8 cellular contexts compared by ENCODE assay signal in the genomic region with DNA sequence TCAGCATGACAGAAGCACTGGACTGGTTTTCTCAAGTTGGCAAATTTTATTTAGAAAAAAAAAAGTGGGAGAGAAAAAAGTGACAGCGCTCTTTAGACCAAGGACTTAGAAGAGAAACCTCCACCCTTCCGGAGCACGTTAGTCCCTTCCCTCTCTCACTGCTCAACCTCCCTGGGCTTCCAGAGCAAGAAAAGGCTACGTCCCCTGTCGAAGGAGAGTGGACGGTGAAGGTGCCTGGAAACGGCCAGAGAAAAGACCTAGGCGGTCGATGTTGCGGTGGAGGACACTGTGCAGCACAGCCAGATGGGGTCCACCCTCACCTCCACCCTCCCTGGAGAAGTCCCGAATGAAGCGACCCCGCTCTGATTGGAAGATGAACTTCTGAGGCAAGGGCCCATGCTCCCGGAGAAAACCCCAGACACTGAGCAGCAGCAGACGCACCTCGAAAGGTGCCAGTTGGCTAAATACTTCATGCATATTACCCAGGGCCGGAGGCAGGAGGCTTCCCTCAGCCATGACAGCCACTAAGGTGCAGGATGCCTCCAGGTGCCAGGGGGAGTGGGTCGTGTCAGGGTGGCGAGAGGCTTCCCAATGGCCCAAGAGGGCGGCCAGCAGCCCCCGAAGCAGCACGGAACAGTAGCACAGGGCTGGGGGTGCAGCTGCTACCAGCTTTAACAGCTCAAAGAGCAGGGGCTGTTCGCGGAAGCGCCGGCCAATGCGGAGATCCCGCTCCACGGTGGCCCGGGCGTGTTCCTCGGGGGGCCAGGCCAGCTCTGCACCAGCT. TPM values are rescaled to one million over a fixed set of nuclear protein-coding genes. Genes with fewer than 3 reads are reported as not detected.
DNase-seq lines count a peak whose midpoint lies in the region; ATAC-seq and TF ChIP-seq lines count a peak whose summit lies in the region.

No MANE protein-coding gene starts in this region.

- H3K27me3 Mint-ChIP-seq in Calu3 (ENCODE audit: unreplicated experiment) (no peaks in the 10 kb centered on the region), endothelial cell (ENCODE audit: unreplicated experiment) (peaks cover 14% of the 10 kb centered on the region), osteocyte (ENCODE audit: unreplicated experiment) (no peaks in the 10 kb centered on the region)

- H3K4me3 Mint-ChIP-seq in Calu3 (ENCODE audit: low read depth, unreplicated experiment) (peak overlapping the region; percentile 93), endothelial cell (ENCODE audit: unreplicated experiment) (peak overlapping the region; percentile 99), osteocyte (ENCODE audit: unreplicated experiment) (peak overlapping the region; percentile 97)

- H3K27ac Mint-ChIP-seq in Calu3 (ENCODE audit: unreplicated experiment) (peak overlapping the region; percentile 91), endothelial cell (ENCODE audit: unreplicated experiment) (peak overlapping the region; percentile 97), osteocyte (ENCODE audit: unreplicated experiment) (peak overlapping the region; percentile 93)

- H3K9me3 Mint-ChIP-seq in Calu3 (ENCODE audit: low read depth, unreplicated experiment) (no peaks in the 10 kb centered on the region), endothelial cell (ENCODE audit: unreplicated experiment) (no peaks in the 10 kb centered on the region), osteocyte (ENCODE audit: unreplicated experiment) (no peaks in the 10 kb centered on the region)

- peaks cover 46% of the 10 kb centered on the region for H3K36me3 Mint-ChIP-seq in Calu3 (ENCODE audit: insufficient read depth, unreplicated experiment)
- peaks cover 34% of the 10 kb centered on the region for H3K36me3 Mint-ChIP-seq in endothelial cell (ENCODE audit: low read depth, unreplicated experiment)
- H3K36me3 Mint-ChIP-seq in osteocyte (ENCODE audit: unreplicated experiment), result peaks cover 7% of the 10 kb centered on the region

- TF ChIP-seq CTCF in Calu3 (IDR thresholded peaks at IDR 0.05; ENCODE audit: unreplicated experiment) (no peak), endothelial cell (IDR thresholded peaks at IDR 0.05; ENCODE audit: unreplicated experiment) (no peak), osteocyte (IDR thresholded peaks at IDR 0.05) (no peak)

- DNase-seq in Calu3, result no peak
- peak; percentile 51 for DNase-seq in NCI-H69 (lab: John Stamatoyannopoulos, UW)
- no peak for DNase-seq in endothelial cell (ENCODE audit: low spot score)
- DNase-seq in osteocyte (ENCODE audit: extremely low spot score, unreplicated experiment), result no peak
- no peak for DNase-seq in OCI-M1 (lab: John Stamatoyannopoulos, UW)
- DNase-seq in inferior parietal cortex (ENCODE audit: extremely low spot score), result no peak

- intact Hi-C loops in Calu3 (cut with micrococcal nuclease; ENCODE audit: unreplicated experiment), result loop anchor here (1.0 kb wide), 1 partner anchor 11 kb away; no protein-coding TSS in a partner anchor

- no peaks in the 10 kb centered on the region for H3K4me1 Mint-ChIP-seq in Calu3 (ENCODE audit: low read depth, unreplicated experiment)
- H3K4me1 Mint-ChIP-seq in endothelial cell (ENCODE audit: unreplicated experiment), result peaks cover 15% of the 10 kb centered on the region
- peaks cover 20% of the 10 kb centered on the region for H3K4me1 Mint-ChIP-seq in osteocyte (ENCODE audit: unreplicated experiment)

- CTCF ChIA-PET in Calu3 (lab: Charles Lee), result interaction anchor here (0.6 kb wide), 2 partner anchors 25 to 392 kb away, joined by 3 to 6 read pairs; no protein-coding TSS in a partner anchor

- no TSS peak for BruUV-seq in Calu3 (replicated peaks; lab: Mats Ljungman, UMichigan)

- ATAC-seq in HG03095 (IDR thresholded peaks at IDR 0.05; ENCODE audit: unreplicated experiment), result no peak
- ATAC-seq in GM19324 (IDR thresholded peaks at IDR 0.05; ENCODE audit: low FRiP score, unreplicated experiment), result no peak

RNA-seq across cellular contexts. Expression of a gene that starts 0.6 kb away (rescaled TPM):
- total RNA-seq in Calu3 (2022) (356 and 377 TPM in 2 replicates), endothelial cell (ENCODE audit: unreplicated experiment) (383 TPM), osteocyte (366 and 389 TPM in 2 replicates)

RNA-seq across cellular contexts. Expression of a gene that starts 6.1 kb away (rescaled TPM):
- total RNA-seq in Calu3 (2022) (21.4 and 26.0 TPM in 2 replicates), endothelial cell (ENCODE audit: unreplicated experiment) (24.8 TPM), osteocyte (20.5 and 24.0 TPM in 2 replicates)

RNA-seq across cellular contexts. Expression of a gene that starts 18.0 kb away (rescaled TPM):
- total RNA-seq in Calu3 (2022) (61.7 and 67.4 TPM in 2 replicates), endothelial cell (ENCODE audit: unreplicated experiment) (60.1 TPM), osteocyte (53.6 and 56.3 TPM in 2 replicates)

RNA-seq across cellular contexts. Expression of a gene that starts 18.1 kb away (rescaled TPM):
- 17.7 and 23.1 TPM in 2 replicates for total RNA-seq in Calu3 (2022)
- 8.7 TPM for total RNA-seq in endothelial cell (ENCODE audit: unreplicated experiment)
- total RNA-seq in osteocyte, result 19.4 and 27.3 TPM in 2 replicates

RNA-seq across cellular contexts. Expression of a gene that starts 24.5 kb away (rescaled TPM):
- total RNA-seq in Calu3 (2022) (10.4 and 11.4 TPM in 2 replicates), endothelial cell (ENCODE audit: unreplicated experiment) (4.7 TPM), osteocyte (6.3 and 6.8 TPM in 2 replicates)
